18 cellular contexts compared by ENCODE assay signal in the genomic region with DNA sequence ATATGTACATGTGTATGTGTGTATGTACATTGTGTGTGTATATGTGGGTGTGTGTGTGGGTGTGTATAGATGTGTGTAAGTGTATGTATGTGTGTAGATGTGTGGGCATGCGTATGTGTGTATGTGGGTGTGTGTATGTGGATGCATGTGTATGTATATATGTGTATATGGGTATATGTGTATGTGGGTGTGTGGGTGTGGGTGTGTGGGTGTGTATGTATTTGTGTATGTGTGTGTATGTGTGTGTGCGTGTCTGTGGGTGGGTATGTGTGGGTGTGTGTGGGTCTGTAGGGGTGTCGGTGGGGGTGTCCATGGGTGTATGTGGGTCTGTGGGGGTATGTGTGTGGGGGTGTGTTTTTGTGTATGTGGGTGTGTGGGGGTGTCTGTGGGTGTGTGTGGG.
"Had no signal": no experiment of that assay in that cellular context is flagged by ENCODE, and none has a peak within 500 bp of the region (broad histone marks: within the 10 kb centered on the region; RNA-seq: fewer than 3 reads in every experiment).

No MANE protein-coding gene starts in this region.

- H3K36me3 Mint-ChIP-seq: activated naive CD4-positive, alpha-beta T cell treated with anti-CD3 and anti-CD28 coated beads, Interleukin-2, amount 50 U/mL, for 72 hours; naive B cell had no signal

- H3K27ac Mint-ChIP-seq: activated naive CD4-positive, alpha-beta T cell treated with anti-CD3 and anti-CD28 coated beads, Interleukin-2, amount 50 U/mL, for 72 hours; activated T-helper 1 cell treated with anti-CD3 and anti-CD28 coated beads, Interleukin-12 subunit alpha, Interleukin-12 subunit beta, Interleukin-2, Interleukin-4 antibody, amounts not matched to agents 30 ng/mL and 10 ng/mL and 1 ng/mL, durations not matched to agents 14 hours and 24 hours and 36 hours; mesothelial cell of epicardium; neural progenitor cell; T-helper 1 cell treated with Interleukin-12 subunit alpha and Interleukin-12 subunit beta and Interleukin-4 antibody, amounts not matched to agents 30 μg/mL and 1 μg/mL, for 36 hours had no signal

- ATAC-seq: activated naive CD4-positive, alpha-beta T cell treated with anti-CD3 and anti-CD28 coated beads, Interleukin-2, amount 50 U/mL, for 72 hours; gastrocnemius medialis had no signal

- H3K9me3 Mint-ChIP-seq: central memory CD8-positive, alpha-beta T cell had no signal

- H3K4me3 Mint-ChIP-seq: activated T-helper 1 cell treated with anti-CD3 and anti-CD28 coated beads, Interleukin-12 subunit alpha, Interleukin-12 subunit beta, Interleukin-2, Interleukin-4 antibody, amounts not matched to agents 30 ng/mL and 10 ng/mL and 1 ng/mL, durations not matched to agents 14 hours and 24 hours and 36 hours; central memory CD8-positive, alpha-beta T cell; mesothelial cell of epicardium; naive B cell; neural progenitor cell; T-helper 1 cell treated with Interleukin-12 subunit alpha and Interleukin-12 subunit beta and Interleukin-4 antibody, amounts not matched to agents 30 μg/mL and 1 μg/mL, for 36 hours had no signal

- H3K4me1 Mint-ChIP-seq: central memory CD8-positive, alpha-beta T cell; mesothelial cell of epicardium; neural progenitor cell had no signal

- H3K27me3 Mint-ChIP-seq: central memory CD8-positive, alpha-beta T cell; naive B cell had no signal

- DNase-seq: activated CD4-positive, alpha-beta T cell treated with anti-CD3 and anti-CD28 coated beads for 4 hours; activated CD4-positive, alpha-beta T cell treated with anti-CD3 and anti-CD28 coated beads, Interleukin-2, amount 50 U/mL, for 4 hours; activated gamma-delta T cell treated with Interleukin-2 at 50 U/mL for 16 hours; activated T-cell treated with anti-CD3 and anti-CD28 coated beads, Interleukin-2, amount 50 U/mL, for 1 hour; effector CD8-positive, alpha-beta T cell; gastrocnemius medialis; glutamatergic neuron; naive B cell; occipital lobe; stimulated activated naive CD4-positive, alpha-beta T cell; SW 1271; T-helper 9 cell had no signal
